ENCODE assay signal across 10 cellular contexts in the genomic region with DNA sequence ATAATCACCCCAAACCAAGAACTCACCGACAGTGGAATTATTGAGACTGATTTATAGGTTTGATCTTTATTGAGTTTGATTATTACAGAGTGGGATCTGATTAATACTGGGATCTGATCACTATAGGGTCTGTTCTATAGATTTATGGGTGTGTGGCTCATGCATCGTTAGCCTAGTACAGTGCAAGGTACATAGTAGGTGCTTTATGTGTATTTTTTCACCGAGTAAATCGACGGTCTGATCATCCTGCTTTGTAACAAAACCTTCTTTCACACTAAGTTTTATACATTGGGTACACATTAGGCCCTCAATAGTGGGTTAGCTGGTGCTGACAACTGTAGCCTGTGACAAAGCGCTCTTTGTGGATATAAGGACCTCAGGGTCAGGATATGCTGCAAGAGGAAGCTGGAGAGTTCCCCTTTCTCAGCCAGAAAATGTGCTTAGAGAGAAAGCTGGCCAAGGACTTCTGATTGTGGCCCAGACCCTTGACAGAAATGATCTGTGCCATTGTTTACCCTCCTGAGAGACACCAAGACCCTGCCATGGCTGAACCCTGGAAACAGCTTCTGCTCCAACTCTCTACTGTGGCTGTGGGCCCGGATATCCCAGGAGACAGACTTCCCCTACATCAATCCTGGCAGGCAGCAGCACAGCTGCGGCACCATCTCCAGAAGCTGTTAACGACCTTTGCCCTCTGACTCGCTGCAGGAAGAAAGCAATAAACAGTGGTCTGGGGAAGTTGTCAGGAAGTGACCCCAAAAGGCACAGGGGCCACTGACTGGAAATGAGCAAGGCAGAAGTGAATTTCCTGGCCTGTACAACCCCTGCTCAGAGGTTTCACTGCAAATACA. TPM values are rescaled to one million over a fixed set of nuclear protein-coding genes. Genes with fewer than 3 reads are reported as not detected.
A peak's percentile ranks its signal among the peaks of the same experiment; 100 is the strongest.
DNase-seq lines count a peak whose midpoint lies in the region; ATAC-seq and TF ChIP-seq lines count a peak whose summit lies in the region.
"Had no signal": no experiment of that assay in that cellular context is flagged by ENCODE, and none has a peak within 500 bp of the region (broad histone marks: within the 10 kb centered on the region; RNA-seq: fewer than 3 reads in every experiment).

No MANE protein-coding gene starts in this region.

- no peak for TF ChIP-seq POLR2A in testis (IDR thresholded peaks at IDR 0.05)

- no peak for TF ChIP-seq CTCF in omental fat pad (IDR thresholded peaks at IDR 0.05)
- no peak for TF ChIP-seq CTCF in testis (IDR thresholded peaks at IDR 0.05)

- no peaks in the 10 kb centered on the region for H3K36me3 ChIP-seq in testis (ENCODE audit: low read depth, missing control alignments)

- H3K4me1 ChIP-seq in testis, result peaks cover 7% of the 10 kb centered on the region

- no peaks in the 10 kb centered on the region for H3K9me3 ChIP-seq in testis

- DNase-seq in EL (peak; percentile 86), SIG-M5 treated with dmso at 0.1 percent for 504 hours (lab: John Stamatoyannopoulos, UW; ENCODE audit: unreplicated experiment) (peak; percentile 77), globus pallidus (ENCODE audit: low spot score) (peak; percentile 82), omental fat pad (ENCODE audit: low spot score) (no peak), AG20443 (ENCODE audit: low spot score) (no peak), testis (no peak), NCI-H2029 (lab: John Stamatoyannopoulos, UW) (no peak)
- DNase-seq: activated T-cell treated with anti-CD3 and anti-CD28 coated beads, Interleukin-2, amount 50 U/mL, for 48 hours; naive B cell had no signal

- 56 to 63% methylated on average over 10 of the region's 10 CpGs for WGBS in testis, 2 donors

- no peaks in the 10 kb centered on the region for H3K27me3 ChIP-seq in testis

- H3K27ac ChIP-seq in testis, result peak overlapping the region in 1 of 2 donors; percentile 1

- H3K4me3 ChIP-seq in testis, result no peak overlapping the region

- peak; percentile 22 for ATAC-seq in omental fat pad (ENCODE audit: low FRiP score)
- ATAC-seq in GM18498 (IDR thresholded peaks at IDR 0.05; ENCODE audit: unreplicated experiment), result no peak

- intact Hi-C loops in testis (cut with DNase I; ENCODE audit: low total_unique reads), result no loop called here

RNA-seq across cellular contexts. Expression of gene TPP1, which starts 16.1 kb away (rescaled TPM):
- total RNA-seq in omental fat pad (10 to 100 TPM; 73.8 to 95.0 (median 83.9) TPM), testis (100 to 1,000 TPM; 134 to 151 TPM)
- polyA plus RNA-seq in testis (ENCODE audit: insufficient read depth, low read depth, low replicate concordance), result 60.9 TPM

RNA-seq across cellular contexts. Expression of gene DCHS1, which starts 20.3 kb away (rescaled TPM):
- total RNA-seq in omental fat pad (10 to 100 TPM; 12.6 to 26.3 (median 19.4) TPM), testis (1 to 10 TPM; 7.1 to 8.8 TPM)
- polyA plus RNA-seq in testis (ENCODE audit: insufficient read depth, low read depth, low replicate concordance), result 14.2 TPM

RNA-seq across cellular contexts. Expression of gene TAF10, which starts 23.3 kb away (rescaled TPM):
- total RNA-seq in omental fat pad (10 to 100 TPM; 31.9 to 52.6 (median 37.1) TPM), testis (100 to 1,000 TPM; 123 to 210 TPM)
- polyA plus RNA-seq in testis (ENCODE audit: insufficient read depth, low read depth, low replicate concordance), result 389 TPM

RNA-seq across cellular contexts. Expression of gene ILK, which starts 31.7 kb away (rescaled TPM):
- 100 to 1,000 TPM in 3 of 4 donors, 10 to 100 TPM in 1; 92.1 to 189 (median 118) TPM for total RNA-seq in omental fat pad
- total RNA-seq in testis, result 100 to 1,000 TPM in 1 of 2 donors, 10 to 100 TPM in 1; 79.1 to 109 TPM
- polyA plus RNA-seq in testis (ENCODE audit: insufficient read depth, low read depth, low replicate concordance), result 122 TPM

RNA-seq across cellular contexts. Expression of gene RRP8, which starts 31.9 kb away (rescaled TPM):
- total RNA-seq in omental fat pad (10 to 100 TPM; 16.9 to 30.4 (median 19.3) TPM), testis (10 to 100 TPM; 17.5 to 18.5 TPM)
- polyA plus RNA-seq in testis (ENCODE audit: insufficient read depth, low read depth, low replicate concordance), result 29.6 TPM

Comparison
In these comparisons a context has a peak if more than half of its experiments do, and no peak if none do; other contexts are left out.
1. DNase-seq: peak in EL (single experiment), SIG-M5 treated with dmso at 0.1 percent for 504 hours (single experiment) and globus pallidus (single experiment); none in omental fat pad (single experiment), AG20443 (single experiment), testis (single experiment) and NCI-H2029 (single experiment).